ENCODE assay signal across 8 cellular contexts in the genomic region with DNA sequence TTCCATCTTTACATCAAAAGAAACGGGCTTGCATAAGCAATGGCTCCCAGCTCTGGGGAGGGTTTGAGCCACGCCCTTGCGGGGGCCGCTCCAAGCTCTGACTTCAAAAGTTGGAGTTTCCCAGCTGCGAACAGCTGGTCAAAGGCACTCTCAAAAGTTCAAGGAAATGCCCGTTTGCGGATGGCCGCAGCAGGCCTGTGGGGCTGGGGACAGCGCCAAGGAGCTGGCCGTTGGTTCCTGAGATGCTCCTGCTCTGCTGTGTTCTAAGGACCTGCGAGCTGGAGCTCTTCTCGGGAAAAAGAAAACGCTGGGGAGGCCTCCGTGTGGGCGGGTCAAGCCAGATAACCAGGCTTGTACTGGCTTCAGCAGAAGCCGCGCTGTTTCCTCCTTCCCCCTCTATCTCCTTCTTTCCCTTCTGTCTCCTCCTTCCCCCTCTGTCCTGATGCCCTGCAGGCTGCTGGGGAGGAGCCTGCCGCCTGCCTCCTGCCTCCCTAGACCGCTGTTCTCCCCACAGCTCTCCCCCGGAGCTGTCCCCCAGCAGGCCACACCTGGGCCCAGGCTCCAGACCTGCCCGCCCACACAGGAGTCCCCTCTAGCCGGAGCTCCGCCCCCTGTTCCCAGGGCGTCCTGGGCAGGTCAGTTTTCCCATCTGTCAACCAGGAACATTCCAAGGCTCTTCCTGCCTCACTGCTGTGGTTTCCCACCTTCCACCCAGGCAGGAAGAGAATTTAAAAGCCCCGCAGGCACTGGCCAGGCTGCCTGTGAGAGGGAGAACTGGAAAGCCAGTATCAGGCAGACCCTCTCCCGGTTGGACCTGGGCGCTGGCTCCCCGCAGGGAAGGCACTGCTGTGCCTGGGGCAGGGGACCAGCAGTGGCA. TPM values are rescaled to one million over a fixed set of nuclear protein-coding genes. Genes with fewer than 3 reads are reported as not detected.
DNase-seq lines count a peak whose midpoint lies in the region; ATAC-seq and TF ChIP-seq lines count a peak whose summit lies in the region.

No MANE protein-coding gene starts in this region.

- H3K4me1 ChIP-seq in ascending aorta = peaks cover 0 to 3% of the 10 kb centered on the region in 2 donors
- peaks cover 2% of the 10 kb centered on the region; the same call in 1 of the 2 replicates for H3K4me1 ChIP-seq in iPS DF 6.9 (ENCODE audit: control insufficient read depth, insufficient read depth, low read length)

- H3K4me1 Mint-ChIP-seq in stimulated activated effector memory CD8-positive, alpha-beta T cell treated with anti-CD3 and anti-CD28 coated beads, Interleukin-12 subunit alpha, Interleukin-12 subunit beta, amount 100 ng/mL, for 72 hours = peaks cover 7% of the 10 kb centered on the region

- intact Hi-C loops in ascending aorta (cut with DNase I) = no loop called here

- H3K27ac Mint-ChIP-seq in stimulated activated effector memory CD8-positive, alpha-beta T cell treated with anti-CD3 and anti-CD28 coated beads, Interleukin-12 subunit alpha, Interleukin-12 subunit beta, amount 100 ng/mL, for 72 hours = peak overlapping the region; percentile 4

- peaks cover 4 to 31% of the 10 kb centered on the region in 2 donors for H3K36me3 ChIP-seq in ascending aorta
- H3K36me3 ChIP-seq in iPS DF 6.9 (ENCODE audit: control insufficient read depth, insufficient read depth, low read length) = no peaks in the 10 kb centered on the region; the same call in none of the 2 replicates

- TF ChIP-seq CTCF in ascending aorta (IDR thresholded peaks at IDR 0.05) = no peak

- no peaks in the 10 kb centered on the region for H3K9me3 Mint-ChIP-seq in stimulated activated effector memory CD8-positive, alpha-beta T cell treated with anti-CD3 and anti-CD28 coated beads, Interleukin-12 subunit alpha, Interleukin-12 subunit beta, amount 100 ng/mL, for 72 hours

- H3K27ac ChIP-seq in ascending aorta = peak overlapping the region; percentile 4 to 31
- no peak overlapping the region for H3K27ac ChIP-seq in iPS DF 6.9 (ENCODE audit: low read length)

- no CpG with 5 or more reads among the region's 28 CpGs for WGBS in iPS DF 6.9 (ENCODE audit: insufficient coverage, insufficient read length)

- DNase-seq in CMK (ENCODE audit: low read depth) (peak; percentile 70), HuH-7.5 (ENCODE audit: low spot score) (peak; percentile 70), ascending aorta (ENCODE audit: low spot score in 2 of 2) (no peak), iPS DF 6.9 (ENCODE audit: low read depth, low spot score) (no peak), RKO (ENCODE audit: low spot score) (no peak)
- no peak for DNase-seq in stimulated activated effector memory CD8-positive, alpha-beta T cell treated with anti-CD3 and anti-CD28 coated beads, Interleukin-12 subunit alpha, Interleukin-12 subunit beta, amount 100 ng/mL, for 72 hours (ENCODE audit: low spot score in 2 of 2)

- H3K27me3 ChIP-seq in ascending aorta (no peaks in the 10 kb centered on the region), iPS DF 6.9 (ENCODE audit: control insufficient read depth, insufficient read depth, low read length) (no peaks in the 10 kb centered on the region)

- ATAC-seq in stimulated activated effector memory CD8-positive, alpha-beta T cell treated with anti-CD3 and anti-CD28 coated beads, Interleukin-12 subunit alpha, Interleukin-12 subunit beta, amount 100 ng/mL, for 72 hours = peak; percentile 31
- ATAC-seq in HG02938 (IDR thresholded peaks at IDR 0.05; ENCODE audit: unreplicated experiment) (no peak), HG02763 (IDR thresholded peaks at IDR 0.05; ENCODE audit: unreplicated experiment) (no peak)

- H3K4me3 ChIP-seq in ascending aorta = peak overlapping the region in 1 of 2 donors; percentile 12
- H3K4me3 ChIP-seq in iPS DF 6.9 (ENCODE audit: low read length) = peak overlapping the region; percentile 31; the same call in 1 of the 2 replicates

- H3K4me3 Mint-ChIP-seq in stimulated activated effector memory CD8-positive, alpha-beta T cell treated with anti-CD3 and anti-CD28 coated beads, Interleukin-12 subunit alpha, Interleukin-12 subunit beta, amount 100 ng/mL, for 72 hours = peak overlapping the region; percentile 17

- H3K9me3 ChIP-seq in ascending aorta (no peaks in the 10 kb centered on the region), iPS DF 6.9 (ENCODE audit: control insufficient read depth, insufficient read depth, low read length) (no peaks in the 10 kb centered on the region)

- peaks cover 38% of the 10 kb centered on the region for H3K36me3 Mint-ChIP-seq in stimulated activated effector memory CD8-positive, alpha-beta T cell treated with anti-CD3 and anti-CD28 coated beads, Interleukin-12 subunit alpha, Interleukin-12 subunit beta, amount 100 ng/mL, for 72 hours

RNA-seq across cellular contexts. Expression of a gene that starts 14.1 kb away (rescaled TPM):
- total RNA-seq in ascending aorta = 37.6 TPM

RNA-seq across cellular contexts. Expression of a gene that starts 22.7 kb away (rescaled TPM):
- total RNA-seq in ascending aorta = 13.8 TPM

Comparison
In these comparisons a context has a peak if more than half of its experiments do, and no peak if none do; other contexts are left out.
1. DNase-seq: peak in CMK (single experiment) and HuH-7.5 (single experiment); none in ascending aorta (0 of 2), iPS DF 6.9 (single experiment), stimulated activated effector memory CD8-positive, alpha-beta T cell treated with anti-CD3 and anti-CD28 coated beads, Interleukin-12 subunit alpha, Interleukin-12 subunit beta, amount 100 ng/mL, for 72 hours (0 of 2) and RKO (single experiment).